In genomic region chrX:1564077-1564476, GRCh38 we compare ENCODE assay signal across 2 cellular contexts. TPM values are rescaled to one million over a fixed set of nuclear protein-coding genes. Genes with fewer than 3 reads are reported as not detected.
"Had no signal": no experiment of that assay in that cellular context is flagged by ENCODE, and none has a peak within 500 bp of the region (broad histone marks: within the 10 kb centered on the region; RNA-seq: fewer than 3 reads in every experiment).

No MANE protein-coding gene starts in this region.

RNA-seq across cellular contexts. Expression of gene P2RY8, which starts 27.1 kb away (rescaled TPM):
- total RNA-seq: bronchial epithelial cell had no signal

RNA-seq across cellular contexts. Expression of gene ASMT, which starts 50.8 kb away (rescaled TPM):
- total RNA-seq: Right ventricle myocardium superior had no signal
